Comparison of ENCODE assay signal across 8 cellular contexts in the genomic region with DNA sequence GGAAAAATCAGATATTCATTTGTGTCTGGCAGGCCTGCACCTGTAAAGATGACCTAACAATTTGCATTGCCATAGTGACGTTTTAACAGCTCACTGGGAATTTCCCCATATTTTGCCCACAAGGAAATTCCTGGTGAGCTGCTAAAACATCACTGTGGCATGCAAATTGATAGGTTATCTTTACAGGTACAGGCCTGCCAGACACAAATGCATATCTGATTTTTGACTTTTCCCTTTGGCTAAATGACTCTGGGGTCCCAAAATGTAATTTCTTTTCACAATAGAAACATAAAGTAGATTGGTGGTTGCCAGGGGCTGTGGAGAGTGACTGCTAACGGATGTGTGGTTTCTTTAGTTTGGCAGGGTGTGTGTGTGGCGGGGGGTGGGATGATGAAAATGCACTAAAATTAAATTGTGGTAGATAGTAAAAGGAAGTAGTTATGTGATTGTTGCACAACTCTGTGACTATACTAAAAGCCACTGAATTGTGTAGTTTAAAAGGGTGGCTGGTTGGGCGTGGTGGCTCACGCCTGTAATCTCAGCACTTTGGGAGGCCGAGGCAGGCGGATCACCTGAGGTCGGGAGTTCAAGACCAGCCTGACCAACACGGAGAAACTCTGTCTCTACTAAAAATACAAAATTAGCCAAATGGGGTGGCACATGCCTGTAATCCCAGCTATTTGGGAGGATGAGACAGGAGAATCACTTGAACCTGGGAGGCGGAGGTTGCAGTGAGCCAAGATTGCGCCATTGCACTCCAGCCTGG. TPM values are rescaled to one million over a fixed set of nuclear protein-coding genes. Genes with fewer than 3 reads are reported as not detected.
DNase-seq lines count a peak whose midpoint lies in the region; ATAC-seq, FAIRE-seq and TF ChIP-seq lines count a peak whose summit lies in the region.

No MANE protein-coding gene starts in this region.

- H3K27me3 Mint-ChIP-seq in mesothelial cell of epicardium (ENCODE audit: low read depth): peaks cover 3% of the 10 kb centered on the region

- peak overlapping the region; percentile 77 for H3K27ac ChIP-seq in OCI-LY3 (ENCODE audit: low read length)

- H3K4me1 ChIP-seq in OCI-LY3 (ENCODE audit: low read length): peaks cover 33% of the 10 kb centered on the region

- no peak overlapping the region for H3K4me3 Mint-ChIP-seq in mesothelial cell of epicardium

- peaks cover 21% of the 10 kb centered on the region for H3K4me1 Mint-ChIP-seq in mesothelial cell of epicardium

- FAIRE-seq in urothelium cell line (lab: Jason Lieb, UNC): no peak

- no peaks in the 10 kb centered on the region for H3K36me3 ChIP-seq in OCI-LY3 (replicated peaks; ENCODE audit: low read depth, low read length)

- ATAC-seq in GM18867 (IDR thresholded peaks at IDR 0.05; ENCODE audit: unreplicated experiment) (peak; percentile 70), HG02981 (IDR thresholded peaks at IDR 0.05; ENCODE audit: unreplicated experiment) (peak; percentile 78)

- H2AFZ ChIP-seq in OCI-LY3 (ENCODE audit: low read depth, low read length): peak overlapping the region; percentile 61

- H3K27ac Mint-ChIP-seq in mesothelial cell of epicardium: peak overlapping the region; percentile 78

- no peaks in the 10 kb centered on the region for H4K20me1 ChIP-seq in OCI-LY3 (ENCODE audit: insufficient read depth, low read length)

- H3K79me2 ChIP-seq in OCI-LY3 (ENCODE audit: low read length): no peaks in the 10 kb centered on the region

- H3K9ac ChIP-seq in OCI-LY3 (ENCODE audit: low read length): no peak overlapping the region

- H3K36me3 Mint-ChIP-seq in mesothelial cell of epicardium: no peaks in the 10 kb centered on the region

- H3K9me3 Mint-ChIP-seq in mesothelial cell of epicardium: no peaks in the 10 kb centered on the region

- no peaks in the 10 kb centered on the region for H3K27me3 ChIP-seq in OCI-LY3 (ENCODE audit: low read depth, low read length)

- peak overlapping the region; percentile 41; the same call in 1 of the 2 replicates for H3K4me3 ChIP-seq in OCI-LY3 (ENCODE audit: low read length)

- peak overlapping the region; percentile 52 for H3K4me2 ChIP-seq in OCI-LY3 (ENCODE audit: low read length)

- H3K9me3 ChIP-seq in OCI-LY3 (ENCODE audit: insufficient read depth, low read length): 0 out of 2 replicates have a peak, but pooled peaks cover 5% of the 10 kb centered on the region

- TF ChIP-seq CTCF in OCI-LY3 (IDR thresholded peaks at IDR 0.05; ENCODE audit: low read depth, low read length) (no peak), mesothelial cell of epicardium (IDR thresholded peaks at IDR 0.05; ENCODE audit: unreplicated experiment) (no peak)

- DNase-seq in activated T-helper 1 cell treated with Interleukin-2 at 50 U/mL for 16 hours (ENCODE audit: low read depth) (peak; percentile 14), mesothelial cell of epicardium (ENCODE audit: low spot score in 2 of 2, unreplicated experiment in 2 of 2) (no peak), NCI-H2196 treated with DMSO at 0.1 percent for 48 hours (lab: John Stamatoyannopoulos, UW; ENCODE audit: unreplicated experiment) (no peak), cerebellar nuclear complex (lab: John Stamatoyannopoulos, UW) (no peak), urothelium cell line (ENCODE audit: low spot score) (no peak)

RNA-seq across cellular contexts. Expression of a gene that starts 18.5 kb away (rescaled TPM):
- total RNA-seq in mesothelial cell of epicardium: 12.0 to 14.0 TPM (median 12.8 TPM) in 3 replicates

RNA-seq across cellular contexts. Expression of a gene that starts 54.8 kb away (rescaled TPM):
- total RNA-seq in mesothelial cell of epicardium: 67.2 to 69.3 TPM (median 67.8 TPM) in 3 replicates
